In the genomic region with DNA sequence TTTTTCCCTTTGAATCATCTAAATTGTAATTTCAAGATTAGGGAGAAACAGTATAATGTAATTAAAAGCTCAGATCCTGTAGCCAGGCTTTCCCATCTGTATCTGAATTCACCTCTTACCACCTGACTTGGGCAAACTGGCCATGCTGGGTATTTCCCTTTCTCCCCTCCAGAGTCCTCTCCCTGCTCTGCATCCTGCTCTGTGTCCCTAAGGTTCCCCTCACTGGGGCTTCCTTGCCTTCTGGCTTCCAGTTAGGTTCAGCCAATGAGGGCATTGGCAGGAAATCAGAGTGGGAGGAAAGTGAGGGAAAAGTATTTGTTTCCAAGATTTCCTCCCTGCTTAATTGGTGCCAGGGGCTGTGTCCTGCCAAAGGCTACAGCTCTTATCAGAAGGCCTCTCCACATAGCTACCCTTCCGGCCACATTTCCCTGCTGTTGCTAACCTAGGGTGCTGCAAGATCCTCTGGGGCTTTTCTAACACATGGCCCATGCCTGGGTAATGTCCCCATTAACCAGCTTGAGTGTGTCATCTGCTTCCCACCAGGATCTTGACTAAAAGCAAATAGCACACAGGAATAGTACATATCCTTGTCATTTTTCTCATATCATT, we compare ENCODE assay signal across 19 cellular contexts. TPM values are rescaled to one million over a fixed set of nuclear protein-coding genes. Genes with fewer than 3 reads are reported as not detected.
DNase-seq lines count a peak whose midpoint lies in the region; ATAC-seq and TF ChIP-seq lines count a peak whose summit lies in the region.
"Had no signal": no experiment of that assay in that cellular context is flagged by ENCODE, and none has a peak within 500 bp of the region (broad histone marks: within the 10 kb centered on the region; RNA-seq: fewer than 3 reads in every experiment).

No MANE protein-coding gene starts in this region.

- no peak overlapping the region for H3K4me3 ChIP-seq in H7 (ENCODE audit: insufficient read depth, low read depth, low read length)
- H3K4me3 ChIP-seq in heart left ventricle: no peak overlapping the region
- no peak overlapping the region for H3K4me3 ChIP-seq in neural progenitor cell
- H3K4me3 ChIP-seq: GM23248 had no signal

- no peaks in the 10 kb centered on the region for H4K20me1 ChIP-seq in neural progenitor cell (ENCODE audit: low read depth)

- H3K79me2 ChIP-seq in neural progenitor cell (ENCODE audit: low read depth): no peaks in the 10 kb centered on the region

- no peaks in the 10 kb centered on the region for H3F3A ChIP-seq in neural progenitor cell (ENCODE audit: low read depth)

- H3K4me2 ChIP-seq in neural progenitor cell: no peak overlapping the region

- H3K4me1 Mint-ChIP-seq in neural progenitor cell: no peaks in the 10 kb centered on the region

- H3K36me3 ChIP-seq in H7 (replicated peaks; ENCODE audit: control insufficient read depth, insufficient read depth, low read length): no peaks in the 10 kb centered on the region
- H3K36me3 ChIP-seq in heart left ventricle: no peaks in the 10 kb centered on the region
- no peaks in the 10 kb centered on the region for H3K36me3 ChIP-seq in neural progenitor cell

- WGBS in heart left ventricle, 4 donors: 15 to 43% (median 23%) methylated on average over 1 of the region's 1 CpG

- H2AFZ ChIP-seq in neural progenitor cell (replicated peaks): peak overlapping the region; percentile 70
- H2AFZ ChIP-seq: GM23248 had no signal

- H3K9me3 ChIP-seq in heart left ventricle: no peaks in the 10 kb centered on the region
- H3K9me3 ChIP-seq in neural progenitor cell (ENCODE audit: low read depth): no peaks in the 10 kb centered on the region

- ATAC-seq in heart left ventricle (peak; percentile 89 to 99 (median 94)), GM18517 (IDR thresholded peaks at IDR 0.05; ENCODE audit: unreplicated experiment) (no peak), GM19351 (IDR thresholded peaks at IDR 0.05; ENCODE audit: unreplicated experiment) (no peak), HG03457 (IDR thresholded peaks at IDR 0.05; ENCODE audit: unreplicated experiment) (no peak)

- H3K27me3 Mint-ChIP-seq in neural progenitor cell (ENCODE audit: insufficient read depth, low read depth): no peaks in the 10 kb centered on the region
- H3K27me3 Mint-ChIP-seq: activated CD4-positive, alpha-beta memory T cell treated with anti-CD3 and anti-CD28 coated beads for 36 hours; type B pancreatic cell had no signal

- TF ChIP-seq CTCF in heart left ventricle (IDR thresholded peaks at IDR 0.05): no peak
- TF ChIP-seq CTCF in neural progenitor cell (IDR thresholded peaks at IDR 0.05): no peak

- peak overlapping the region in 6 of 12 donors; percentile 4 to 44 (median 14) for H3K27ac ChIP-seq in heart left ventricle
- no peak overlapping the region for H3K27ac ChIP-seq in neural progenitor cell
- H3K27ac ChIP-seq: epithelial cell of prostate, GM23248 had no signal

- no peak for TF ChIP-seq POLR2A in heart left ventricle (IDR thresholded peaks at IDR 0.05)

- intact Hi-C loops in heart left ventricle (cut with DNase I): no loop called here

- H3K4me1 ChIP-seq in heart left ventricle: peaks cover 0 to 41% (median 11%) of the 10 kb centered on the region in 12 donors
- H3K4me1 ChIP-seq in neural progenitor cell: no peaks in the 10 kb centered on the region

- DNase-seq in H7 (peak; percentile 6), amniotic epithelial cell (ENCODE audit: low read depth) (peak; percentile 3), heart left ventricle (peak; percentile 48 to 74 (median 55)), neural progenitor cell (ENCODE audit: low spot score) (no peak), COR-L47 (lab: John Stamatoyannopoulos, UW) (no peak)
- DNase-seq: activated CD4-positive, alpha-beta memory T cell treated with anti-CD3 and anti-CD28 coated beads for 36 hours; activated T-cell treated with anti-CD3 and anti-CD28 coated beads, Interleukin-2, amount 50 U/mL, for 48 hours; Calu3; cerebellar nuclear complex; GM23248; NCI-H2171; nephron progenitor cell; SHP77; T1000 had no signal

- H3K27ac Mint-ChIP-seq in neural progenitor cell: no peak overlapping the region
- H3K27ac Mint-ChIP-seq: activated CD4-positive, alpha-beta memory T cell treated with anti-CD3 and anti-CD28 coated beads for 36 hours; nephron progenitor cell; type B pancreatic cell had no signal

- H3K9ac ChIP-seq in neural progenitor cell: no peak overlapping the region
- H3K9ac ChIP-seq: GM23248 had no signal

- H3K4me3 Mint-ChIP-seq in neural progenitor cell: no peak overlapping the region
- H3K4me3 Mint-ChIP-seq: activated CD4-positive, alpha-beta memory T cell treated with anti-CD3 and anti-CD28 coated beads for 36 hours; nephron progenitor cell; type B pancreatic cell had no signal

- H3K9me3 Mint-ChIP-seq in neural progenitor cell: no peaks in the 10 kb centered on the region
- H3K9me3 Mint-ChIP-seq: nephron progenitor cell, type B pancreatic cell had no signal

- no peaks in the 10 kb centered on the region for H3K27me3 ChIP-seq in H7 (ENCODE audit: control insufficient read depth, insufficient read depth, low read length)
- H3K27me3 ChIP-seq in heart left ventricle: no peaks in the 10 kb centered on the region
- no peaks in the 10 kb centered on the region for H3K27me3 ChIP-seq in neural progenitor cell

- H3K36me3 Mint-ChIP-seq in neural progenitor cell: no peaks in the 10 kb centered on the region
- H3K36me3 Mint-ChIP-seq: activated CD4-positive, alpha-beta memory T cell treated with anti-CD3 and anti-CD28 coated beads for 36 hours; type B pancreatic cell had no signal

RNA-seq across cellular contexts. Expression of gene MPDZ, which starts 51.0 kb away (rescaled TPM):
- total RNA-seq in H7 (2014; rRNA removed; shearing (Covaris generic)): 22.2 and 30.6 TPM in 2 replicates
- total RNA-seq in heart left ventricle (100 to 1,000 TPM in 1 of 9 donors, 10 to 100 TPM in 8; 60.7 to 106 (median 69.1) TPM), neural progenitor cell (ENCODE audit: low replicate concordance) (64.1 and 88.3 TPM in 2 replicates)
- polyA plus RNA-seq in heart left ventricle: 10 to 100 TPM; 19.5 to 39.4 TPM
- total RNA-seq: activated CD4-positive, alpha-beta memory T cell treated with anti-CD3 and anti-CD28 coated beads for 36 hours; Calu3 had no signal

Comparison
In these comparisons a context has a peak if more than half of its experiments do, and no peak if none do; other contexts are left out.
1. DNase-seq: peak in H7 (single experiment), amniotic epithelial cell (single experiment) and heart left ventricle (5 of 5); none in neural progenitor cell (single experiment) and COR-L47 (single experiment).
2. ATAC-seq: peak in heart left ventricle (4 of 4); none in GM18517 (single experiment), GM19351 (single experiment) and HG03457 (single experiment).